Comparison of ENCODE assay signal across 7 cellular contexts in genomic region chr1:204578867-204579664, GRCh38.
DNase-seq lines count a peak whose midpoint lies in the region; ATAC-seq and TF ChIP-seq lines count a peak whose summit lies in the region.

No MANE protein-coding gene starts in this region.

- H3K36me3 Mint-ChIP-seq in activated T-helper 2 cell treated with anti-CD3 and anti-CD28 coated beads, Interferon-gamma antibody, Interleukin-2, Interleukin-4, amounts not matched to agents 10 μg/mL and 5 μg/mL and 100 μg/mL, durations not matched to agents 14 hours and 24 hours and 36 hours (ENCODE audit: low read depth), result no peaks in the 10 kb centered on the region

- H3K4me3 ChIP-seq in lower lobe of right lung (peak overlapping the region; percentile 37), aorta (ENCODE audit: low read length in 2 of 2) (no peak overlapping the region)

- peak overlapping the region; percentile 65 for H3K4me3 Mint-ChIP-seq in activated T-helper 2 cell treated with anti-CD3 and anti-CD28 coated beads, Interferon-gamma antibody, Interleukin-2, Interleukin-4, amounts not matched to agents 10 μg/mL and 5 μg/mL and 100 μg/mL, durations not matched to agents 14 hours and 24 hours and 36 hours (ENCODE audit: low read depth)

- ATAC-seq in GM18502 (IDR thresholded peaks at IDR 0.05; ENCODE audit: poor library complexity, unreplicated experiment), result peak; percentile 81
- ATAC-seq in GM21447 (IDR thresholded peaks at IDR 0.05; ENCODE audit: unreplicated experiment), result peak; percentile 81
- peak; percentile 37 to 52 for ATAC-seq in lower lobe of right lung
- peak; percentile 54 for ATAC-seq in aorta (ENCODE audit: low FRiP score)

- peaks cover 23% of the 10 kb centered on the region for H3K4me1 Mint-ChIP-seq in activated T-helper 2 cell treated with anti-CD3 and anti-CD28 coated beads, Interferon-gamma antibody, Interleukin-2, Interleukin-4, amounts not matched to agents 10 μg/mL and 5 μg/mL and 100 μg/mL, durations not matched to agents 14 hours and 24 hours and 36 hours (ENCODE audit: low read depth)

- peak; percentile 54 for DNase-seq in activated T-helper 2 cell treated with anti-CD3 and anti-CD28 coated beads, Interferon-gamma antibody, Interleukin-2, Interleukin-4, amounts not matched to agents 10 μg/mL and 5 μg/mL and 100 μg/mL, durations not matched to agents 14 hours and 24 hours and 36 hours (ENCODE audit: low spot score)
- DNase-seq in lower lobe of right lung, result no peak
- DNase-seq in aorta, result no peak
- no peak for DNase-seq in cortex of kidney (lab: John Stamatoyannopoulos, UW)

- H3K27me3 Mint-ChIP-seq in activated T-helper 2 cell treated with anti-CD3 and anti-CD28 coated beads, Interferon-gamma antibody, Interleukin-2, Interleukin-4, amounts not matched to agents 10 μg/mL and 5 μg/mL and 100 μg/mL, durations not matched to agents 14 hours and 24 hours and 36 hours (ENCODE audit: low read depth), result no peaks in the 10 kb centered on the region

- H3K36me3 ChIP-seq in KOPT-K1 (ENCODE audit: insufficient read depth, low read length) (no peaks in the 10 kb centered on the region), lower lobe of right lung (no peaks in the 10 kb centered on the region), aorta (ENCODE audit: control insufficient read depth in 1 of 2, insufficient read depth in 2 of 2, low read length in 1 of 2) (no peaks in the 10 kb centered on the region)

- no peaks in the 10 kb centered on the region for H3K9me3 Mint-ChIP-seq in activated T-helper 2 cell treated with anti-CD3 and anti-CD28 coated beads, Interferon-gamma antibody, Interleukin-2, Interleukin-4, amounts not matched to agents 10 μg/mL and 5 μg/mL and 100 μg/mL, durations not matched to agents 14 hours and 24 hours and 36 hours

- TF ChIP-seq CTCF in lower lobe of right lung (IDR thresholded peaks at IDR 0.05), result no peak

- WGBS in aorta, 2 donors, result 52 to 53% methylated on average over 18 of the region's 18 CpGs

- H3K27ac ChIP-seq in KOPT-K1 (ENCODE audit: low read depth, low read length, poor library complexity, severe bottlenecking), result peak overlapping the region; percentile 10
- peak overlapping the region; percentile 49 for H3K27ac ChIP-seq in lower lobe of right lung
- no peak overlapping the region for H3K27ac ChIP-seq in aorta (ENCODE audit: low read depth in 1 of 2, low read length in 2 of 2)

- H3K4me1 ChIP-seq in lower lobe of right lung, result peaks cover 15% of the 10 kb centered on the region
- H3K4me1 ChIP-seq in aorta (ENCODE audit: control insufficient read depth in 1 of 2, insufficient read depth in 2 of 2, low read length in 2 of 2), result no peaks in the 10 kb centered on the region

- H3K27ac Mint-ChIP-seq in activated T-helper 2 cell treated with anti-CD3 and anti-CD28 coated beads, Interferon-gamma antibody, Interleukin-2, Interleukin-4, amounts not matched to agents 10 μg/mL and 5 μg/mL and 100 μg/mL, durations not matched to agents 14 hours and 24 hours and 36 hours, result peak overlapping the region; percentile 79

- H3K27me3 ChIP-seq in lower lobe of right lung (ENCODE audit: low read depth) (no peaks in the 10 kb centered on the region), aorta (ENCODE audit: control insufficient read depth in 1 of 2, insufficient read depth in 2 of 2, low read length in 1 of 2) (no peaks in the 10 kb centered on the region)

- H3K9me3 ChIP-seq in KOPT-K1 (ENCODE audit: insufficient read depth, low read length, poor library complexity, severe bottlenecking) (no peaks in the 10 kb centered on the region), lower lobe of right lung (no peaks in the 10 kb centered on the region), aorta (ENCODE audit: control insufficient read depth, low read length) (no peaks in the 10 kb centered on the region)

- intact Hi-C loops in activated T-helper 2 cell treated with anti-CD3 and anti-CD28 coated beads, Interferon-gamma antibody, Interleukin-2, Interleukin-4, amounts not matched to agents 10 μg/mL and 5 μg/mL and 100 μg/mL, durations not matched to agents 14 hours and 24 hours and 36 hours (cut with micrococcal nuclease), result loop anchor here (2.0 kb wide), 1 partner anchor 14 kb away; no protein-coding TSS in a partner anchor
- intact Hi-C loops in lower lobe of right lung (cut with DNase I) (no loop called here), aorta (cut with DNase I) (no loop called here)

Comparison
In these comparisons a context has a peak if more than half of its experiments do, and no peak if none do; other contexts are left out.
1. H3K27ac ChIP-seq: peak in KOPT-K1 (single experiment) and lower lobe of right lung (single experiment); none in aorta (0 of 2).
2. Peak in every context shown above with its lines, with median percentiles within 50 percentile points of each other: ATAC-seq.